ENCODE assay signal across 22 cellular contexts in genomic region chr11:14101388-14101787, GRCh38.
"Had no signal": no experiment of that assay in that cellular context is flagged by ENCODE, and none has a peak within 500 bp of the region (broad histone marks: within the 10 kb centered on the region; RNA-seq: fewer than 3 reads in every experiment).

No MANE protein-coding gene starts in this region.

- H3K27ac Mint-ChIP-seq: activated CD8-positive, alpha-beta memory T cell treated with anti-CD3 and anti-CD28 coated beads, Interleukin-2, amount 10 ng/mL, durations not matched to agents 7 days and 5 days; activated naive CD4-positive, alpha-beta T cell treated with anti-CD3 and anti-CD28 coated beads, Interleukin-2, amount 10 ng/mL, durations not matched to agents 7 days and 5 days; WTC11 had no signal

- H3K36me3 Mint-ChIP-seq: activated CD8-positive, alpha-beta memory T cell treated with anti-CD3 and anti-CD28 coated beads, Interleukin-2, amount 10 ng/mL, durations not matched to agents 7 days and 5 days; activated naive CD4-positive, alpha-beta T cell treated with anti-CD3 and anti-CD28 coated beads, Interleukin-2, amount 10 ng/mL, durations not matched to agents 7 days and 5 days; naive thymus-derived CD8-positive, alpha-beta T cell; WTC11 had no signal

- H3K4me1 ChIP-seq: gastrocnemius medialis, left lung, thyroid gland had no signal

- H3K9me3 Mint-ChIP-seq: activated naive CD4-positive, alpha-beta T cell treated with anti-CD3 and anti-CD28 coated beads, Interleukin-2, amount 10 ng/mL, durations not matched to agents 7 days and 5 days; WTC11 had no signal

- H3K4me2 ChIP-seq: smooth muscle cell had no signal

- H3K36me3 ChIP-seq: gastrocnemius medialis, left lung, sigmoid colon, thyroid gland had no signal

- H3K27ac ChIP-seq: gastrocnemius medialis, left lung, sigmoid colon, thyroid gland had no signal

- H3K4me3 Mint-ChIP-seq: activated CD8-positive, alpha-beta memory T cell treated with anti-CD3 and anti-CD28 coated beads, Interleukin-2, amount 10 ng/mL, durations not matched to agents 7 days and 5 days; activated naive CD4-positive, alpha-beta T cell treated with anti-CD3 and anti-CD28 coated beads, Interleukin-2, amount 10 ng/mL, durations not matched to agents 7 days and 5 days; naive thymus-derived CD8-positive, alpha-beta T cell; WTC11 had no signal

- ATAC-seq: activated CD8-positive, alpha-beta memory T cell treated with anti-CD3 and anti-CD28 coated beads, Interleukin-2, amount 10 ng/mL, durations not matched to agents 7 days and 5 days; esophagus mucosa; gastrocnemius medialis; left lung; naive thymus-derived CD8-positive, alpha-beta T cell; WTC11 had no signal

- H3K27me3 Mint-ChIP-seq: naive thymus-derived CD8-positive, alpha-beta T cell had no signal

- H3K9me3 ChIP-seq: gastrocnemius medialis, left lung, sigmoid colon, thyroid gland had no signal

- H3K27me3 ChIP-seq: gastrocnemius medialis, left lung, sigmoid colon, thyroid gland had no signal

- DNase-seq: activated CD4-positive, alpha-beta T cell treated with anti-CD3 and anti-CD28 coated beads, Interleukin-2, amount 50 U/mL, for 48 hours; activated CD8-positive, alpha-beta memory T cell treated with anti-CD3 and anti-CD28 coated beads, Interleukin-2, amount 10 ng/mL, durations not matched to agents 7 days and 5 days; activated naive CD4-positive, alpha-beta T cell treated with anti-CD3 and anti-CD28 coated beads, Interleukin-2, amount 10 ng/mL, durations not matched to agents 7 days and 5 days; central memory CD4-positive, alpha-beta T cell; dermis blood vessel endothelial cell; effector memory CD4-positive, alpha-beta T cell; gastrocnemius medialis; hippocampal formation; kidney glomerular epithelial cell; left lung; naive thymus-derived CD8-positive, alpha-beta T cell; sigmoid colon; stimulated activated CD4-positive, alpha-beta T cell treated with anti-CD3 and anti-CD28 coated beads, Interleukin-15, amount 100 ng/mL, for 24 hours; stimulated activated CD8-positive, alpha-beta memory T cell treated with anti-CD3 and anti-CD28 coated beads, Interleukin-4, amount 100 ng/mL, for 48 hours; stimulated activated naive CD4-positive, alpha-beta T cell; substantia nigra; T1000; thyroid gland had no signal

- H3K4me1 Mint-ChIP-seq: activated naive CD4-positive, alpha-beta T cell treated with anti-CD3 and anti-CD28 coated beads, Interleukin-2, amount 10 ng/mL, durations not matched to agents 7 days and 5 days had no signal

- H3K4me3 ChIP-seq: gastrocnemius medialis, left lung, lung, sigmoid colon, smooth muscle cell, thyroid gland had no signal
